ENCODE assay signal across 21 cellular contexts in the genomic region with DNA sequence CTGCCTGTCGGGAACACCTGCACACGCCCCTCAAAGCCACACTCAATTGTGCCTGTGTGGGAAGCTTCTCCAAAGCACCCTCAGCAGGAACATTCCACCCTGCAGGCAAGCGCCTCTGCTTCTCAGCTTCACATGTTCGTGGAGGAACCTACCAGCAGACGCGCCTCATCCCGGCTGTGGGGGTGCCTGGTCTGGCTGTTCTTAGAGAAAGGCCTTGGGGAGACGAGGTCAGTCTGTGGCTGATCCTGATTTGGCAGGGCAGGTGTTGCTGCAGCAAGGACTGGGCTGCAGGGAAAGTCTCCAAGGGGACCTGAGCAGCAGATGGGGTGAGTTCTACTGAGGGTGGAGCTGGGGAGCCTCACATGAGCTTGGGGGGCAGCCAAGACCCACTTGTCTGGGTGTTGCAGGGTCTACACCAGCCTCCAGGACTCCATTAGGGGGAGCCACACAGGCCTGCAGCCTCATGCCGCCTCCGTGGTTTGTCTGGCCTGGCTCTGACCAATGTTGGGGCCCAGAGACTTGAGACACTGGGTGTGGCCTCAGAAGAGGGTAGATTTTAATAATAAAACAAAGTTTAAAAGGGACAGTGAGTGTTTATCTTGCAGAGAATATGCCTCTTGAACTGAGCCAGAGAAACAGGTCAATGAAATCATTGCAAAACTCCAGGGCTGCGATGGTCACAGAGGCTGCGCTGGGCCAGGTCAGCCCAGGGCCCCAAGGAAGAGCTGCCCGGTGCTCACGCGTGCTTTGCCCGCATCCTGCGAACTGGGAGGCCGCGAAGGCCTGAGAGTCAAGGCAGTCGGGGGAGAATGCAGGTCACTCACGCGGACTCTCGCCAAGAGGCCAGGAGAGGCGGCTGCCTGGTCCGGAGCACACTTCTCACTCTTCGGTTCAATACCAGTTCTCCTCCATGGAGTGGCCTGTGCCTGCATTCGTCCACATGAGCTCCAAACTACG. TPM values are rescaled to one million over a fixed set of nuclear protein-coding genes. Genes with fewer than 3 reads are reported as not detected.
DNase-seq lines count a peak whose midpoint lies in the region; ATAC-seq and TF ChIP-seq lines count a peak whose summit lies in the region.
"Had no signal": no experiment of that assay in that cellular context is flagged by ENCODE, and none has a peak within 500 bp of the region (broad histone marks: within the 10 kb centered on the region; RNA-seq: fewer than 3 reads in every experiment).

No MANE protein-coding gene starts in this region.

- H3K4me2 ChIP-seq in OCI-LY7 (ENCODE audit: low read length), result no peak overlapping the region

- H3K4me3 ChIP-seq in OCI-LY7 (ENCODE audit: low read depth, low read length, poor library complexity, severe bottlenecking) (no peak overlapping the region), thyroid gland (replicated peaks in 1 of 3) (no peak overlapping the region)
- H3K4me3 ChIP-seq: dorsolateral prefrontal cortex, prostate gland, transverse colon had no signal

- H3K27me3 Mint-ChIP-seq in activated CD4-positive, alpha-beta T cell treated with anti-CD3 and anti-CD28 coated beads, Interleukin-2, amount 10 ng/mL, durations not matched to agents 7 days and 5 days, result no peaks in the 10 kb centered on the region
- H3K27me3 Mint-ChIP-seq in activated T-cell treated with anti-CD3 and anti-CD28 coated beads, Interleukin-2, amount 50 U/mL, for 4 hours (ENCODE audit: low read depth), result peaks cover 3% of the 10 kb centered on the region
- H3K27me3 Mint-ChIP-seq: activated naive CD8-positive, alpha-beta T cell; naive thymus-derived CD8-positive, alpha-beta T cell had no signal

- H3K27ac ChIP-seq in OCI-LY7 (ENCODE audit: low read depth, low read length, poor library complexity, severe bottlenecking) (no peak overlapping the region), thyroid gland (peak overlapping the region in 2 of 3 donors; percentile 24 to 54)
- H3K27ac ChIP-seq: dorsolateral prefrontal cortex, prostate gland, transverse colon had no signal

- no peak overlapping the region for H3K4me3 Mint-ChIP-seq in activated CD4-positive, alpha-beta T cell treated with anti-CD3 and anti-CD28 coated beads, Interleukin-2, amount 10 ng/mL, durations not matched to agents 7 days and 5 days
- H3K4me3 Mint-ChIP-seq in activated T-cell treated with anti-CD3 and anti-CD28 coated beads, Interleukin-2, amount 50 U/mL, for 4 hours, result no peak overlapping the region
- H3K4me3 Mint-ChIP-seq: activated naive CD8-positive, alpha-beta T cell; CD8-positive, alpha-beta memory T cell; naive thymus-derived CD8-positive, alpha-beta T cell; stimulated activated memory B cell treated with anti-CD40 and anti-IgM and Interleukin-4, amounts not matched to agents 10 μg/mL and 1 μg/mL and 100 μg/mL, for 72 hours had no signal

- H3K4me1 Mint-ChIP-seq in activated CD4-positive, alpha-beta T cell treated with anti-CD3 and anti-CD28 coated beads, Interleukin-2, amount 10 ng/mL, durations not matched to agents 7 days and 5 days, result no peaks in the 10 kb centered on the region
- no peaks in the 10 kb centered on the region for H3K4me1 Mint-ChIP-seq in activated T-cell treated with anti-CD3 and anti-CD28 coated beads, Interleukin-2, amount 50 U/mL, for 4 hours (ENCODE audit: low read depth)
- H3K4me1 Mint-ChIP-seq: naive thymus-derived CD8-positive, alpha-beta T cell; stimulated activated memory B cell treated with anti-CD40 and anti-IgM and Interleukin-4, amounts not matched to agents 10 μg/mL and 1 μg/mL and 100 μg/mL, for 72 hours had no signal

- no peak for TF ChIP-seq POLR2A in thyroid gland (IDR thresholded peaks at IDR 0.05)

- intact Hi-C loops in OCI-LY7 (cut with micrococcal nuclease; ENCODE audit: unreplicated experiment) (no loop called here), thyroid gland (cut with DNase I) (no loop called here)

- POLR2A ChIA-PET in activated CD4-positive, alpha-beta T cell treated with anti-CD3 and anti-CD28 coated beads, Interleukin-2, amount 10 ng/mL, durations not matched to agents 7 days and 5 days (lab: Charles Lee), result no interaction called here
- POLR2A ChIA-PET in OCI-LY7 (lab: Charles Lee), result no interaction called here

- no peaks in the 10 kb centered on the region for H4K20me1 ChIP-seq in OCI-LY7 (ENCODE audit: insufficient read depth, low read length)

- no peak for DNase-seq in activated CD4-positive, alpha-beta T cell treated with anti-CD3 and anti-CD28 coated beads, Interleukin-2, amount 10 ng/mL, durations not matched to agents 7 days and 5 days
- no peak for DNase-seq in activated CD4-positive, alpha-beta T cell treated with anti-CD3 and anti-CD28 coated beads, Interleukin-2, amount 50 U/mL, for 1 hour
- DNase-seq in OCI-LY7 (ENCODE audit: low spot score) (peak; percentile 16), left lobe of liver (ENCODE audit: low spot score) (peak; percentile 38), thyroid gland (peak; percentile 59), NK-92 (lab: John Stamatoyannopoulos, UW; ENCODE audit: unreplicated experiment) (no peak), T-helper 1 cell (no peak)
- DNase-seq in activated T-cell treated with anti-CD3 and anti-CD28 coated beads, Interleukin-2, amount 50 U/mL, for 4 hours, result no peak
- DNase-seq: activated CD4-positive, alpha-beta T cell treated with anti-CD3 and anti-CD28 coated beads for 4 hours; activated T-cell treated with anti-CD3 and anti-CD28 coated beads, Interleukin-2, amount 50 U/mL, for 48 hours; CD8-positive, alpha-beta memory T cell; dorsolateral prefrontal cortex; naive thymus-derived CD8-positive, alpha-beta T cell; NCI-H2081; NCI-H510A; OCI-M1; transverse colon had no signal

- TF ChIP-seq CTCF in OCI-LY7 (conservative IDR thresholded peaks at IDR 0.05; ENCODE audit: low read length) (peak; percentile 64), thyroid gland (IDR thresholded peaks at IDR 0.05) (peak in 1 of 6 experiments; percentile 14)

- CTCF ChIA-PET in activated CD4-positive, alpha-beta T cell treated with anti-CD3 and anti-CD28 coated beads, Interleukin-2, amount 10 ng/mL, durations not matched to agents 7 days and 5 days (lab: Charles Lee), result interaction anchor here (0.9 kb wide), 1 partner anchor 38 kb away, joined by 3 read pairs; no protein-coding TSS in a partner anchor
- CTCF ChIA-PET in OCI-LY7 (lab: Charles Lee; ENCODE audit: unreplicated experiment), result no interaction called here

- H3K9me3 Mint-ChIP-seq in activated CD4-positive, alpha-beta T cell treated with anti-CD3 and anti-CD28 coated beads, Interleukin-2, amount 10 ng/mL, durations not matched to agents 7 days and 5 days, result peaks cover 15% of the 10 kb centered on the region
- peaks cover 9% of the 10 kb centered on the region for H3K9me3 Mint-ChIP-seq in activated T-cell treated with anti-CD3 and anti-CD28 coated beads, Interleukin-2, amount 50 U/mL, for 4 hours

- H3K27me3 ChIP-seq in thyroid gland, result no peaks in the 10 kb centered on the region
- H3K27me3 ChIP-seq: transverse colon had no signal

- no peaks in the 10 kb centered on the region for H3K9me3 ChIP-seq in OCI-LY7 (ENCODE audit: low read length)
- no peaks in the 10 kb centered on the region for H3K9me3 ChIP-seq in thyroid gland
- H3K9me3 ChIP-seq: prostate gland had no signal

- no peaks in the 10 kb centered on the region for H3K4me1 ChIP-seq in OCI-LY7 (ENCODE audit: insufficient read depth, low read length, poor library complexity, severe bottlenecking)
- peaks cover 13 to 36% of the 10 kb centered on the region in 2 donors for H3K4me1 ChIP-seq in thyroid gland
- H3K4me1 ChIP-seq: prostate gland, transverse colon had no signal

- H3K36me3 Mint-ChIP-seq in activated CD4-positive, alpha-beta T cell treated with anti-CD3 and anti-CD28 coated beads, Interleukin-2, amount 10 ng/mL, durations not matched to agents 7 days and 5 days (ENCODE audit: low read depth), result peaks cover 3% of the 10 kb centered on the region
- H3K36me3 Mint-ChIP-seq in activated T-cell treated with anti-CD3 and anti-CD28 coated beads, Interleukin-2, amount 50 U/mL, for 4 hours (ENCODE audit: insufficient read depth), result no peaks in the 10 kb centered on the region
- H3K36me3 Mint-ChIP-seq: activated naive CD8-positive, alpha-beta T cell had no signal

- BruUV-seq in OCI-LY7 (replicated peaks; lab: Mats Ljungman, UMichigan), result no TSS peak

- H3K36me3 ChIP-seq in OCI-LY7 (ENCODE audit: insufficient read depth, low read length) (no peaks in the 10 kb centered on the region), thyroid gland (no peaks in the 10 kb centered on the region)
- H3K36me3 ChIP-seq: prostate gland, transverse colon had no signal

- no peaks in the 10 kb centered on the region for H3K79me2 ChIP-seq in OCI-LY7 (ENCODE audit: insufficient read depth, low read depth, low read length)

- 70 to 72% methylated on average over 27 to 28 of the region's 28 CpGs for WGBS in thyroid gland, 2 donors

- no peak overlapping the region for H2AFZ ChIP-seq in OCI-LY7 (ENCODE audit: low read length)

- peak; percentile 70 for ATAC-seq in left lobe of liver
- ATAC-seq in activated T-cell treated with anti-CD3 and anti-CD28 coated beads, Interleukin-2, amount 50 U/mL, for 4 hours, result no peak
- ATAC-seq: naive thymus-derived CD8-positive, alpha-beta T cell; stimulated activated memory B cell treated with anti-CD40 and anti-IgM and Interleukin-4, amounts not matched to agents 10 μg/mL and 1 μg/mL and 100 μg/mL, for 72 hours had no signal

- peak overlapping the region; percentile 14 for H3K27ac Mint-ChIP-seq in activated CD4-positive, alpha-beta T cell treated with anti-CD3 and anti-CD28 coated beads, Interleukin-2, amount 10 ng/mL, durations not matched to agents 7 days and 5 days
- H3K27ac Mint-ChIP-seq: activated naive CD8-positive, alpha-beta T cell; stimulated activated memory B cell treated with anti-CD40 and anti-IgM and Interleukin-4, amounts not matched to agents 10 μg/mL and 1 μg/mL and 100 μg/mL, for 72 hours had no signal

- H3K9me2 ChIP-seq in OCI-LY7 (ENCODE audit: insufficient read depth, low read length), result no peaks in the 10 kb centered on the region

RNA-seq across cellular contexts. Expression of gene RNF212, which starts 21.1 kb away (rescaled TPM):
- total RNA-seq in activated CD4-positive, alpha-beta T cell treated with anti-CD3 and anti-CD28 coated beads, Interleukin-2, amount 10 ng/mL, durations not matched to agents 7 days and 5 days, result 1 to 10 TPM; 3.2 to 3.5 TPM
- total RNA-seq in OCI-LY7 (2014; rRNA removed; shearing (Covaris generic)), result not detected in 2 replicates
- total RNA-seq in OCI-LY7 (2022), result not detected in 2 replicates
- total RNA-seq in left lobe of liver, result 0.25 TPM
- 10 to 100 TPM in 1 of 4 donors, 1 to 10 TPM in 3; 6.7 to 31.1 (median 8.6) TPM for total RNA-seq in thyroid gland
- total RNA-seq in activated T-cell treated with anti-CD3 and anti-CD28 coated beads, Interleukin-2, amount 50 U/mL, for 4 hours, result 1 to 10 TPM in 1 of 3 donors, under 1 TPM in 2; 0.79 to 2.9 (median 0.84) TPM
- total RNA-seq: SK-MEL-5 had no signal

Comparison
In these comparisons a context has a peak if more than half of its experiments do, and no peak if none do; other contexts are left out.
1. DNase-seq: peak in OCI-LY7 (single experiment), left lobe of liver (single experiment) and thyroid gland (2 of 2); none in activated CD4-positive, alpha-beta T cell treated with anti-CD3 and anti-CD28 coated beads, Interleukin-2, amount 10 ng/mL, durations not matched to agents 7 days and 5 days (single experiment), activated CD4-positive, alpha-beta T cell treated with anti-CD3 and anti-CD28 coated beads, Interleukin-2, amount 50 U/mL, for 1 hour (single experiment), NK-92 (single experiment), activated T-cell treated with anti-CD3 and anti-CD28 coated beads, Interleukin-2, amount 50 U/mL, for 4 hours (single experiment) and T-helper 1 cell (0 of 5).